Comparison of ENCODE assay signal across 12 cellular contexts in the genomic region with DNA sequence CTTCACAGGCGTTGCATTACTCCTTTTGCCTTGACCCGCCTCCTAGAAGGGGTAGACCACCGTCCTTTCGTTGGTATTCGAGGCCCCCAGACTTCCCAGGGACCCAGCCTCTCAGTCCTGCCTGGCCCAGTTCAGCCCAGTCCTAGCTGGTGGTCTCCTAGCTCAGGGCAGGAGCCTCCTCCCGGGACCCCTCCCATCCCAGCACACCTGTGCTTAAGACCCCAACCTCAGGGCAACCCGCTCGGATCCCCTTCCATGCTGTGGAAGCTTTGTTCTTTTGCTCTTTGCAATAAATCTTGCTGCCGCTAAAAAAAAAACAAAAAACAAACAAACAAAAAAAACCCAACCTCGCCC. TPM values are rescaled to one million over a fixed set of nuclear protein-coding genes. Genes with fewer than 3 reads are reported as not detected.
DNase-seq lines count a peak whose midpoint lies in the region; ATAC-seq and TF ChIP-seq lines count a peak whose summit lies in the region.
"Had no signal": no experiment of that assay in that cellular context is flagged by ENCODE, and none has a peak within 500 bp of the region (broad histone marks: within the 10 kb centered on the region; RNA-seq: fewer than 3 reads in every experiment).

No MANE protein-coding gene starts in this region.

- no peak for DNase-seq in CD4-positive, alpha-beta T cell
- no peak for DNase-seq in NT2/D1 (ENCODE audit: low read depth, low spot score)
- no peak for DNase-seq in effector memory CD4-positive, alpha-beta T cell
- DNase-seq in progenitor cell of endocrine pancreas (ENCODE audit: low spot score, unreplicated experiment), result no peak
- no peak for DNase-seq in superior temporal gyrus (ENCODE audit: extremely low spot score)
- DNase-seq in GM13976 (ENCODE audit: low spot score), result no peak
- DNase-seq in NCI-H187 (lab: John Stamatoyannopoulos, UW), result no peak
- DNase-seq in mesenteric fat pad (ENCODE audit: low spot score), result no peak
- DNase-seq: activated CD8-positive, alpha-beta memory T cell treated with anti-CD3 and anti-CD28 coated beads, Interleukin-2, amount 50 U/mL, for 4 hours had no signal

- intact Hi-C loops in CD4-positive, alpha-beta T cell (cut with DNase I, micrococcal nuclease), result no loop called here

- H3K4me3 ChIP-seq in NT2/D1 (ENCODE audit: insufficient read length, low read depth), result peak overlapping the region; percentile 65
- H3K4me3 ChIP-seq in effector memory CD4-positive, alpha-beta T cell (ENCODE audit: insufficient read depth, low read depth, low read length, poor library complexity, severe bottlenecking), result peak overlapping the region; percentile 48

- CTCF ChIA-PET in CD4-positive, alpha-beta T cell (lab: Charles Lee), result interaction anchor here (0.5 to 1.2 kb wide), 2 partner anchors 59 to 74 kb away, joined by 3 read pairs; no protein-coding TSS in a partner anchor

- H3K9ac ChIP-seq in NT2/D1 (ENCODE audit: insufficient read length, low read depth), result peak overlapping the region; percentile 81

- H3K27ac ChIP-seq in CD4-positive, alpha-beta T cell (ENCODE audit: low read depth, low read length), result no peak overlapping the region
- no peak overlapping the region for H3K27ac ChIP-seq in effector memory CD4-positive, alpha-beta T cell (ENCODE audit: insufficient read depth, low read length, poor library complexity, severe bottlenecking)
- H3K27ac ChIP-seq: SJSA1 had no signal

- peaks cover 49% of the 10 kb centered on the region for H3K27me3 ChIP-seq in CD4-positive, alpha-beta T cell (ENCODE audit: control insufficient read depth, insufficient read depth, low read length)
- H3K27me3 ChIP-seq in NT2/D1 (ENCODE audit: insufficient read depth, insufficient read length), result peaks cover 54% of the 10 kb centered on the region
- H3K27me3 ChIP-seq in effector memory CD4-positive, alpha-beta T cell (replicated peaks; ENCODE audit: control insufficient read depth, insufficient read depth, low read length, poor library complexity, severe bottlenecking), result peaks cover 30% of the 10 kb centered on the region

- no peak for TF ChIP-seq CTCF in CD4-positive, alpha-beta T cell (IDR thresholded peaks at IDR 0.05)
- no peak for TF ChIP-seq CTCF in progenitor cell of endocrine pancreas (IDR thresholded peaks at IDR 0.05; ENCODE audit: unreplicated experiment)
- no peak for TF ChIP-seq CTCF in GM13976 (IDR thresholded peaks at IDR 0.05; ENCODE audit: borderline replicate concordance, control extremely low read depth, extremely low read depth, insufficient read depth, missing control alignments)

- H3K4me1 Mint-ChIP-seq in CD4-positive, alpha-beta T cell (ENCODE audit: low read depth), result peaks cover 16% of the 10 kb centered on the region
- H3K4me1 Mint-ChIP-seq in progenitor cell of endocrine pancreas (ENCODE audit: low read depth), result peaks cover 14% of the 10 kb centered on the region

- H3K36me3 ChIP-seq in NT2/D1 (ENCODE audit: insufficient read depth, insufficient read length, low read length), result no peaks in the 10 kb centered on the region
- H3K36me3 ChIP-seq in effector memory CD4-positive, alpha-beta T cell (ENCODE audit: control insufficient read depth, insufficient read depth, low read length), result no peaks in the 10 kb centered on the region
- H3K36me3 ChIP-seq: SJSA1 had no signal

- peaks cover 57% of the 10 kb centered on the region for H3K27me3 Mint-ChIP-seq in CD4-positive, alpha-beta T cell
- H3K27me3 Mint-ChIP-seq in progenitor cell of endocrine pancreas, result peaks cover 67% of the 10 kb centered on the region

- no peaks in the 10 kb centered on the region for H3K9me3 Mint-ChIP-seq in CD4-positive, alpha-beta T cell
- no peaks in the 10 kb centered on the region for H3K9me3 Mint-ChIP-seq in progenitor cell of endocrine pancreas (ENCODE audit: low read depth)

- ATAC-seq in CD4-positive, alpha-beta T cell (ENCODE audit: poor library complexity), result no peak

- H3K27ac Mint-ChIP-seq in CD4-positive, alpha-beta T cell, result no peak overlapping the region
- H3K27ac Mint-ChIP-seq in progenitor cell of endocrine pancreas, result no peak overlapping the region

- peaks cover 26% of the 10 kb centered on the region for H3K4me1 ChIP-seq in NT2/D1 (ENCODE audit: insufficient read depth, insufficient read length)
- H3K4me1 ChIP-seq in effector memory CD4-positive, alpha-beta T cell (ENCODE audit: control insufficient read depth, insufficient read depth, low read length, poor library complexity, severe bottlenecking), result peaks cover 26% of the 10 kb centered on the region

- in situ Hi-C loops in GM13976 (cut with MboI; ENCODE audit: low sequenced_read_pairs, unreplicated experiment), result no loop called here

- peak overlapping the region; percentile 62 for H3K4me3 Mint-ChIP-seq in CD4-positive, alpha-beta T cell
- H3K4me3 Mint-ChIP-seq in progenitor cell of endocrine pancreas (ENCODE audit: low read depth), result peak overlapping the region; percentile 31

- POLR2A ChIA-PET in CD4-positive, alpha-beta T cell (lab: Charles Lee), result interaction anchor here (1.5 to 3.3 kb wide), 3 partner anchors 14 to 36 kb away, joined by 4 to 24 read pairs (median 15); a partner anchor contains a TSS

- H3K9me3 ChIP-seq in CD4-positive, alpha-beta T cell (ENCODE audit: control insufficient read depth, low read length), result no peaks in the 10 kb centered on the region
- no peaks in the 10 kb centered on the region for H3K9me3 ChIP-seq in NT2/D1 (ENCODE audit: insufficient read depth, low read length)
- H3K9me3 ChIP-seq in effector memory CD4-positive, alpha-beta T cell (ENCODE audit: control insufficient read depth, low read length), result no peaks in the 10 kb centered on the region
- H3K9me3 ChIP-seq: SJSA1 had no signal

- no peaks in the 10 kb centered on the region for H3K36me3 Mint-ChIP-seq in CD4-positive, alpha-beta T cell (ENCODE audit: low read depth)
- H3K36me3 Mint-ChIP-seq in progenitor cell of endocrine pancreas (ENCODE audit: insufficient read depth), result no peaks in the 10 kb centered on the region

RNA-seq across cellular contexts. Expression of a gene that starts 0.8 kb away (rescaled TPM):
- not detected for total RNA-seq in CD4-positive, alpha-beta T cell
- total RNA-seq in progenitor cell of endocrine pancreas (not detected in 2 replicates), mesenteric fat pad (not detected)
- total RNA-seq: kidney epithelial cell, SJSA1, urinary bladder had no signal

RNA-seq across cellular contexts. Expression of a gene that starts 2.2 kb away (rescaled TPM):
- total RNA-seq in CD4-positive, alpha-beta T cell, result under 1 TPM in 1 of 2 experiments, not detected in 1; 0.17 TPM
- total RNA-seq in progenitor cell of endocrine pancreas (0.14 TPM in 1 of 2 replicates, not detected in the other), mesenteric fat pad (0.03 TPM)
- total RNA-seq: kidney epithelial cell, SJSA1 had no signal

RNA-seq across cellular contexts. Expression of a gene that starts 13.5 kb away (rescaled TPM):
- 1 to 10 TPM; 8.1 to 8.5 TPM for total RNA-seq in CD4-positive, alpha-beta T cell
- total RNA-seq in progenitor cell of endocrine pancreas (4.6 and 5.4 TPM in 2 replicates), mesenteric fat pad (22.4 TPM)

RNA-seq across cellular contexts. Expression of a gene that starts 36.2 kb away (rescaled TPM):
- total RNA-seq in CD4-positive, alpha-beta T cell, result 100 to 1,000 TPM; 699 to 733 TPM
- 739 TPM in 2 replicates for total RNA-seq in progenitor cell of endocrine pancreas
- total RNA-seq in mesenteric fat pad, result 224 TPM

RNA-seq across cellular contexts. Expression of a gene that starts 43.7 kb away (rescaled TPM):
- total RNA-seq in CD4-positive, alpha-beta T cell, result 1 to 10 TPM; 1.8 to 4.3 TPM
- total RNA-seq in progenitor cell of endocrine pancreas, result not detected in 2 replicates
- 35.1 TPM for total RNA-seq in mesenteric fat pad
